9 cellular contexts compared by ENCODE assay signal in the genomic region with DNA sequence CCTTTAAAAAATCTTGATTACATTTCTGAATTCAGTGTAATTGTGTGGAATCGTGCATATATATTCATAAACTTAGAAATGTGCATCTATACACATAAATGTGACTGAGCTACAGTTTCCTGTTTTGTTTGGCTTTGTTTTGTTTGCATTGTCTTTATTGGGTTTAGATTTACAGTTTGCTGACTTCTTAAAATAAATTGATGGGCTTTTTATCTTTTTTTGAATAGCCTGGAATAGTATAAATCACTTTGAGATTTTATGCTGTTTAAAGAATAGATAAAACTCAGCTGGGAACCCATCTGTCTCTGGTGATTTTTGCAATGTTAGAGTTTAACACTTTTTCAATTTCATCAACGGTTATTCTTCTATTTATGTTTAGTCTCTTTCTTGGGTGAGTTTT.
"Had no signal": no experiment of that assay in that cellular context is flagged by ENCODE, and none has a peak within 500 bp of the region (broad histone marks: within the 10 kb centered on the region; RNA-seq: fewer than 3 reads in every experiment).

No MANE protein-coding gene starts in this region.

- ATAC-seq: GM23338, HCT116 had no signal

- H3K36me3 ChIP-seq: HAP-1 had no signal

- H3K27ac ChIP-seq: GM23248 had no signal

- H3K4me1 Mint-ChIP-seq: GM23338, H9 had no signal

- H3K9me3 Mint-ChIP-seq: GM23338, H9, HFFc6 had no signal

- DNase-seq: GM23248, GOT3, H7, H9, HCEC 1CT, HFFc6 had no signal

- H3K9me3 ChIP-seq: HAP-1 had no signal

- H3K4me3 Mint-ChIP-seq: GM23338, H9, HFFc6 had no signal

- H3K27ac Mint-ChIP-seq: GM23338, H9, HFFc6 had no signal

- H3K4me1 ChIP-seq: HAP-1 had no signal

- H3K4me3 ChIP-seq: GM23248, GM23338, HAP-1 had no signal
